ENCODE assay signal across 1 cellular context in genomic region chr12:120292661-120293531, GRCh38.
TF ChIP-seq lines count a peak whose summit lies in the region.

RNU4-1 (minus strand) TSS chr12:120293237.

TF ChIP-seq in K562, 482 proteins besides CTCF, POLR2A, EP300 and RAD21 (continued from another document and continues in another):
- TF ChIP-seq MXI1 (IDR thresholded peaks at IDR 0.05; ENCODE audit: low read depth, low read length) (peak; percentile 85), TRIM28 (IDR thresholded peaks at IDR 0.05) (0 out of 2 replicates have a peak, but pooled peaks have one; percentile 19), TEAD2 (tag; IDR thresholded peaks at IDR 0.05) (no peak), ATF4 (CRISPR knock-in tag; IDR thresholded peaks at IDR 0.05) (no peak), EGR1 (conservative IDR thresholded peaks at IDR 0.05) (peak; percentile 58), ESRRA (IDR thresholded peaks at IDR 0.05; ENCODE audit: borderline replicate concordance, low read depth) (no peak), ETV6 (IDR thresholded peaks at IDR 0.05; ENCODE audit: borderline replicate concordance in 1 of 2, low read depth in 2 of 2, low read length in 1 of 2) (0 out of 4 replicates have a peak, but pooled peaks of 1 of the 2 experiments have one; percentile 41), ETV6 (CRISPR knock-in tag; IDR thresholded peaks at IDR 0.05; ENCODE audit: borderline replicate concordance) (no peak), ZBTB8A (IDR thresholded peaks at IDR 0.05; ENCODE audit: partially characterized antibody) (peak; percentile 60), HMG20A (CRISPR knock-in tag; conservative IDR thresholded peaks at IDR 0.05) (no peak), GTF2E2 (tag; IDR thresholded peaks at IDR 0.05) (peak; percentile 100), BRD4 (IDR thresholded peaks at IDR 0.05) (0 out of 2 replicates have a peak, but pooled peaks have one; percentile 7), ATF6 (CRISPR knock-in tag; IDR thresholded peaks at IDR 0.05) (peak; percentile 69; the same call in 1 of the 2 replicates), ZNF589 (CRISPR knock-in tag; IDR thresholded peaks at IDR 0.05; ENCODE audit: low read depth) (no peak), ZNF311 (CRISPR knock-in tag; IDR thresholded peaks at IDR 0.05) (no peak), BCLAF1 (IDR thresholded peaks at IDR 0.05; ENCODE audit: borderline replicate concordance in 1 of 2, control insufficient read depth in 1 of 2, low read depth in 2 of 2, low read length in 1 of 2) (peak; percentile 58 to 100; a peak in 3 of 4 replicates), STAT6 (CRISPR knock-in tag; IDR thresholded peaks at IDR 0.05) (no peak; the same call in 1 of the 2 replicates), FOXM1 (IDR thresholded peaks at IDR 0.05; ENCODE audit: low read depth) (0 out of 2 replicates have a peak, but pooled peaks have one; percentile 43), FOXM1 (CRISPR knock-in tag; IDR thresholded peaks at IDR 0.05; ENCODE audit: low read depth) (0 out of 2 replicates have a peak, but pooled peaks have one; percentile 45), BRF1 (IDR thresholded peaks at IDR 0.05; ENCODE audit: borderline replicate concordance, extremely low read depth, insufficient read length) (no peak), TRIM24 (IDR thresholded peaks at IDR 0.05) (peak in 1 of 2 experiments; percentile 30; a peak in 2 of 4 replicates), ZNF316 (IDR thresholded peaks at IDR 0.05) (peak; percentile 95), GATAD2B (IDR thresholded peaks at IDR 0.05; ENCODE audit: borderline replicate concordance) (0 out of 2 replicates have a peak, but pooled peaks have one; percentile 64), SRSF3 (IDR thresholded peaks at IDR 0.05; ENCODE audit: insufficient read depth, low read length) (no peak), ZNF24 (IDR thresholded peaks at IDR 0.05) (peak; percentile 32; the same call in 1 of the 2 replicates), ZKSCAN1 (IDR thresholded peaks at IDR 0.05; ENCODE audit: low read depth, low read length) (no peak), CHCHD3 (CRISPR knock-in tag; IDR thresholded peaks at IDR 0.05) (no peak), EZH2 (IDR thresholded peaks at IDR 0.05; ENCODE audit: borderline replicate concordance, low read depth, low read length) (no peak), TARDBP (IDR thresholded peaks at IDR 0.05) (no peak), MYC (IDR thresholded peaks at IDR 0.05; ENCODE audit: low read depth, low read length) (peak; percentile 44; the same call in 1 of the 2 replicates), MYC (CRISPR knock-in tag; IDR thresholded peaks at IDR 0.05; ENCODE audit: borderline replicate concordance, low read depth) (no peak), FOXP1 (CRISPR knock-in tag; IDR thresholded peaks at IDR 0.05) (peak; percentile 43; the same call in 1 of the 2 replicates), CBX2 (IDR thresholded peaks at IDR 0.05; ENCODE audit: insufficient read depth, low read length, poor library complexity, severe bottlenecking) (no peak), MAFG (tag; conservative IDR thresholded peaks at IDR 0.05) (0 out of 2 replicates have a peak, but pooled peaks have one; percentile 9), ZKSCAN8 (CRISPR knock-in tag; IDR thresholded peaks at IDR 0.05) (peak; percentile 70), GTF2A2 (tag; IDR thresholded peaks at IDR 0.05) (peak; percentile 99), IRF1 (CRISPR knock-in tag; IDR thresholded peaks at IDR 0.05; ENCODE audit: borderline replicate concordance) (no peak; the same call in 1 of the 2 replicates), THRAP3 (IDR thresholded peaks at IDR 0.05; ENCODE audit: borderline replicate concordance) (peak; percentile 93; the same call in 1 of the 2 replicates), MBD2 (IDR thresholded peaks at IDR 0.05; ENCODE audit: borderline replicate concordance, low read depth) (peak; percentile 95), CAMTA2 (CRISPR knock-in tag; conservative IDR thresholded peaks at IDR 0.05) (no peak), PCBP1 (IDR thresholded peaks at IDR 0.05; ENCODE audit: low read depth, low read length, poor library complexity, severe bottlenecking) (no peak), MYNN (IDR thresholded peaks at IDR 0.05) (peak; percentile 85; the same call in 1 of the 2 replicates), MYNN (CRISPR knock-in tag; IDR thresholded peaks at IDR 0.05) (no peak), YBX1 (IDR thresholded peaks at IDR 0.05) (no peak), XRCC4 (IDR thresholded peaks at IDR 0.05; ENCODE audit: extremely low read depth, insufficient read depth, insufficient read length) (no peak), CBX3 (IDR thresholded peaks at IDR 0.05; ENCODE audit: borderline replicate concordance in 1 of 2, low read length in 2 of 2) (peak in 1 of 2 experiments; percentile 78; a peak in 1 of 3 replicates), SMAD1 (IDR thresholded peaks at IDR 0.05; ENCODE audit: low read depth, low read length, partially characterized antibody) (peak; percentile 99), FOS (IDR thresholded peaks at IDR 0.05; ENCODE audit: extremely low read depth, insufficient read length) (no peak)
- TF ChIP-seq, protein P1, sequence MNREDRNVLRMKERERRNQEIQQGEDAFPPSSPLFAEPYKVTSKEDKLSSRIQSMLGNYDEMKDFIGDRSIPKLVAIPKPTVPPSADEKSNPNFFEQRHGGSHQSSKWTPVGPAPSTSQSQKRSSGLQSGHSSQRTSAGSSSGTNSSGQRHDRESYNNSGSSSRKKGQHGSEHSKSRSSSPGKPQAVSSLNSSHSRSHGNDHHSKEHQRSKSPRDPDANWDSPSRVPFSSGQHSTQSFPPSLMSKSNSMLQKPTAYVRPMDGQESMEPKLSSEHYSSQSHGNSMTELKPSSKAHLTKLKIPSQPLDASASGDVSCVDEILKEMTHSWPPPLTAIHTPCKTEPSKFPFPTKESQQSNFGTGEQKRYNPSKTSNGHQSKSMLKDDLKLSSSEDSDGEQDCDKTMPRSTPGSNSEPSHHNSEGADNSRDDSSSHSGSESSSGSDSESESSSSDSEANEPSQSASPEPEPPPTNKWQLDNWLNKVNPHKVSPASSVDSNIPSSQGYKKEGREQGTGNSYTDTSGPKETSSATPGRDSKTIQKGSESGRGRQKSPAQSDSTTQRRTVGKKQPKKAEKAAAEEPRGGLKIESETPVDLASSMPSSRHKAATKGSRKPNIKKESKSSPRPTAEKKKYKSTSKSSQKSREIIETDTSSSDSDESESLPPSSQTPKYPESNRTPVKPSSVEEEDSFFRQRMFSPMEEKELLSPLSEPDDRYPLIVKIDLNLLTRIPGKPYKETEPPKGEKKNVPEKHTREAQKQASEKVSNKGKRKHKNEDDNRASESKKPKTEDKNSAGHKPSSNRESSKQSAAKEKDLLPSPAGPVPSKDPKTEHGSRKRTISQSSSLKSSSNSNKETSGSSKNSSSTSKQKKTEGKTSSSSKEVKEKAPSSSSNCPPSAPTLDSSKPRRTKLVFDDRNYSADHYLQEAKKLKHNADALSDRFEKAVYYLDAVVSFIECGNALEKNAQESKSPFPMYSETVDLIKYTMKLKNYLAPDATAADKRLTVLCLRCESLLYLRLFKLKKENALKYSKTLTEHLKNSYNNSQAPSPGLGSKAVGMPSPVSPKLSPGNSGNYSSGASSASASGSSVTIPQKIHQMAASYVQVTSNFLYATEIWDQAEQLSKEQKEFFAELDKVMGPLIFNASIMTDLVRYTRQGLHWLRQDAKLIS (CRISPR knock-in tag; IDR thresholded peaks at IDR 0.05) = peak; percentile 95; the same call in 1 of the 2 replicates
- TF ChIP-seq, protein P2, sequence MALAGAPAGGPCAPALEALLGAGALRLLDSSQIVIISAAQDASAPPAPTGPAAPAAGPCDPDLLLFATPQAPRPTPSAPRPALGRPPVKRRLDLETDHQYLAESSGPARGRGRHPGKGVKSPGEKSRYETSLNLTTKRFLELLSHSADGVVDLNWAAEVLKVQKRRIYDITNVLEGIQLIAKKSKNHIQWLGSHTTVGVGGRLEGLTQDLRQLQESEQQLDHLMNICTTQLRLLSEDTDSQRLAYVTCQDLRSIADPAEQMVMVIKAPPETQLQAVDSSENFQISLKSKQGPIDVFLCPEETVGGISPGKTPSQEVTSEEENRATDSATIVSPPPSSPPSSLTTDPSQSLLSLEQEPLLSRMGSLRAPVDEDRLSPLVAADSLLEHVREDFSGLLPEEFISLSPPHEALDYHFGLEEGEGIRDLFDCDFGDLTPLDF (CRISPR knock-in tag; IDR thresholded peaks at IDR 0.05) = peak; percentile 40; the same call in 1 of the 2 replicates
- TF ChIP-seq, protein P3, sequence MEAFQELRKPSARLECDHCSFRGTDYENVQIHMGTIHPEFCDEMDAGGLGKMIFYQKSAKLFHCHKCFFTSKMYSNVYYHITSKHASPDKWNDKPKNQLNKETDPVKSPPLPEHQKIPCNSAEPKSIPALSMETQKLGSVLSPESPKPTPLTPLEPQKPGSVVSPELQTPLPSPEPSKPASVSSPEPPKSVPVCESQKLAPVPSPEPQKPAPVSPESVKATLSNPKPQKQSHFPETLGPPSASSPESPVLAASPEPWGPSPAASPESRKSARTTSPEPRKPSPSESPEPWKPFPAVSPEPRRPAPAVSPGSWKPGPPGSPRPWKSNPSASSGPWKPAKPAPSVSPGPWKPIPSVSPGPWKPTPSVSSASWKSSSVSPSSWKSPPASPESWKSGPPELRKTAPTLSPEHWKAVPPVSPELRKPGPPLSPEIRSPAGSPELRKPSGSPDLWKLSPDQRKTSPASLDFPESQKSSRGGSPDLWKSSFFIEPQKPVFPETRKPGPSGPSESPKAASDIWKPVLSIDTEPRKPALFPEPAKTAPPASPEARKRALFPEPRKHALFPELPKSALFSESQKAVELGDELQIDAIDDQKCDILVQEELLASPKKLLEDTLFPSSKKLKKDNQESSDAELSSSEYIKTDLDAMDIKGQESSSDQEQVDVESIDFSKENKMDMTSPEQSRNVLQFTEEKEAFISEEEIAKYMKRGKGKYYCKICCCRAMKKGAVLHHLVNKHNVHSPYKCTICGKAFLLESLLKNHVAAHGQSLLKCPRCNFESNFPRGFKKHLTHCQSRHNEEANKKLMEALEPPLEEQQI (IDR thresholded peaks at IDR 0.05) = no peak
